1 cellular context compared by ENCODE assay signal in the genomic region with DNA sequence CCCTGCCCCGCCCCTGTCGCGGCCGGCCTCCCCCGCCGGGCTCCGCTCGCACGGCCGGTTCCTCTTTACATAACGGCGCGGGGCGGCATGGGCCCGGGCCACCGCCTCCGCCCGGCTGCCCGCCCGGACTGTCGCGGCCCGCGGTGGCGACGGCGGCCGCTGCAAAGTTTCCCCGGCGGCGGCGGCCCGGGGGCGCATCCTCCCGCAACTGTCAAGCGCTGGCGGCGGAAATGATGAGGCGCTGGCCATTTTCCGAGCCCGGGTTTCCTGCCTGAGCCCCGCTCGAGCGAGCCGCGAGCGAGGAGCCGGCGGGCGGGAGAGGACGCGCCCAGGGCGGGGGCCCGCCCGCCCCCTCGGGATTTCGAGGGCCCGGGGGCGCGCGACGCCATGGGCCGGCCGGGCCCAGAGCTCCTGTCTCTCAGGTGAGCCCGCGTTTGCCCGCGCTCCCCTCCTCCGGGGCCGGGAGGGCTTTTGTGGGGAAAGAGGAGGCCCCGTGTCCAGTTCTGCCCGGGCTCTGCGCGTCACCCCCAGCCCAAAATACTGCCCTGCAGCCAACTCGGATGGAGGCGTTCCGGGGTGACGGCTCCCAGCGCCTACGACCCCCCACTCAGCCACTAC.
TF ChIP-seq lines count a peak whose summit lies in the region.

A gene (plus strand): TSS at position 68 of the 618 bp plus-strand sequence. CDS start 12,223 bp downstream, outside the sequence.

TF ChIP-seq in H1, 55 proteins besides CTCF, POLR2A, EP300 and RAD21 (continued from another document):
- TF ChIP-seq, protein P1, sequence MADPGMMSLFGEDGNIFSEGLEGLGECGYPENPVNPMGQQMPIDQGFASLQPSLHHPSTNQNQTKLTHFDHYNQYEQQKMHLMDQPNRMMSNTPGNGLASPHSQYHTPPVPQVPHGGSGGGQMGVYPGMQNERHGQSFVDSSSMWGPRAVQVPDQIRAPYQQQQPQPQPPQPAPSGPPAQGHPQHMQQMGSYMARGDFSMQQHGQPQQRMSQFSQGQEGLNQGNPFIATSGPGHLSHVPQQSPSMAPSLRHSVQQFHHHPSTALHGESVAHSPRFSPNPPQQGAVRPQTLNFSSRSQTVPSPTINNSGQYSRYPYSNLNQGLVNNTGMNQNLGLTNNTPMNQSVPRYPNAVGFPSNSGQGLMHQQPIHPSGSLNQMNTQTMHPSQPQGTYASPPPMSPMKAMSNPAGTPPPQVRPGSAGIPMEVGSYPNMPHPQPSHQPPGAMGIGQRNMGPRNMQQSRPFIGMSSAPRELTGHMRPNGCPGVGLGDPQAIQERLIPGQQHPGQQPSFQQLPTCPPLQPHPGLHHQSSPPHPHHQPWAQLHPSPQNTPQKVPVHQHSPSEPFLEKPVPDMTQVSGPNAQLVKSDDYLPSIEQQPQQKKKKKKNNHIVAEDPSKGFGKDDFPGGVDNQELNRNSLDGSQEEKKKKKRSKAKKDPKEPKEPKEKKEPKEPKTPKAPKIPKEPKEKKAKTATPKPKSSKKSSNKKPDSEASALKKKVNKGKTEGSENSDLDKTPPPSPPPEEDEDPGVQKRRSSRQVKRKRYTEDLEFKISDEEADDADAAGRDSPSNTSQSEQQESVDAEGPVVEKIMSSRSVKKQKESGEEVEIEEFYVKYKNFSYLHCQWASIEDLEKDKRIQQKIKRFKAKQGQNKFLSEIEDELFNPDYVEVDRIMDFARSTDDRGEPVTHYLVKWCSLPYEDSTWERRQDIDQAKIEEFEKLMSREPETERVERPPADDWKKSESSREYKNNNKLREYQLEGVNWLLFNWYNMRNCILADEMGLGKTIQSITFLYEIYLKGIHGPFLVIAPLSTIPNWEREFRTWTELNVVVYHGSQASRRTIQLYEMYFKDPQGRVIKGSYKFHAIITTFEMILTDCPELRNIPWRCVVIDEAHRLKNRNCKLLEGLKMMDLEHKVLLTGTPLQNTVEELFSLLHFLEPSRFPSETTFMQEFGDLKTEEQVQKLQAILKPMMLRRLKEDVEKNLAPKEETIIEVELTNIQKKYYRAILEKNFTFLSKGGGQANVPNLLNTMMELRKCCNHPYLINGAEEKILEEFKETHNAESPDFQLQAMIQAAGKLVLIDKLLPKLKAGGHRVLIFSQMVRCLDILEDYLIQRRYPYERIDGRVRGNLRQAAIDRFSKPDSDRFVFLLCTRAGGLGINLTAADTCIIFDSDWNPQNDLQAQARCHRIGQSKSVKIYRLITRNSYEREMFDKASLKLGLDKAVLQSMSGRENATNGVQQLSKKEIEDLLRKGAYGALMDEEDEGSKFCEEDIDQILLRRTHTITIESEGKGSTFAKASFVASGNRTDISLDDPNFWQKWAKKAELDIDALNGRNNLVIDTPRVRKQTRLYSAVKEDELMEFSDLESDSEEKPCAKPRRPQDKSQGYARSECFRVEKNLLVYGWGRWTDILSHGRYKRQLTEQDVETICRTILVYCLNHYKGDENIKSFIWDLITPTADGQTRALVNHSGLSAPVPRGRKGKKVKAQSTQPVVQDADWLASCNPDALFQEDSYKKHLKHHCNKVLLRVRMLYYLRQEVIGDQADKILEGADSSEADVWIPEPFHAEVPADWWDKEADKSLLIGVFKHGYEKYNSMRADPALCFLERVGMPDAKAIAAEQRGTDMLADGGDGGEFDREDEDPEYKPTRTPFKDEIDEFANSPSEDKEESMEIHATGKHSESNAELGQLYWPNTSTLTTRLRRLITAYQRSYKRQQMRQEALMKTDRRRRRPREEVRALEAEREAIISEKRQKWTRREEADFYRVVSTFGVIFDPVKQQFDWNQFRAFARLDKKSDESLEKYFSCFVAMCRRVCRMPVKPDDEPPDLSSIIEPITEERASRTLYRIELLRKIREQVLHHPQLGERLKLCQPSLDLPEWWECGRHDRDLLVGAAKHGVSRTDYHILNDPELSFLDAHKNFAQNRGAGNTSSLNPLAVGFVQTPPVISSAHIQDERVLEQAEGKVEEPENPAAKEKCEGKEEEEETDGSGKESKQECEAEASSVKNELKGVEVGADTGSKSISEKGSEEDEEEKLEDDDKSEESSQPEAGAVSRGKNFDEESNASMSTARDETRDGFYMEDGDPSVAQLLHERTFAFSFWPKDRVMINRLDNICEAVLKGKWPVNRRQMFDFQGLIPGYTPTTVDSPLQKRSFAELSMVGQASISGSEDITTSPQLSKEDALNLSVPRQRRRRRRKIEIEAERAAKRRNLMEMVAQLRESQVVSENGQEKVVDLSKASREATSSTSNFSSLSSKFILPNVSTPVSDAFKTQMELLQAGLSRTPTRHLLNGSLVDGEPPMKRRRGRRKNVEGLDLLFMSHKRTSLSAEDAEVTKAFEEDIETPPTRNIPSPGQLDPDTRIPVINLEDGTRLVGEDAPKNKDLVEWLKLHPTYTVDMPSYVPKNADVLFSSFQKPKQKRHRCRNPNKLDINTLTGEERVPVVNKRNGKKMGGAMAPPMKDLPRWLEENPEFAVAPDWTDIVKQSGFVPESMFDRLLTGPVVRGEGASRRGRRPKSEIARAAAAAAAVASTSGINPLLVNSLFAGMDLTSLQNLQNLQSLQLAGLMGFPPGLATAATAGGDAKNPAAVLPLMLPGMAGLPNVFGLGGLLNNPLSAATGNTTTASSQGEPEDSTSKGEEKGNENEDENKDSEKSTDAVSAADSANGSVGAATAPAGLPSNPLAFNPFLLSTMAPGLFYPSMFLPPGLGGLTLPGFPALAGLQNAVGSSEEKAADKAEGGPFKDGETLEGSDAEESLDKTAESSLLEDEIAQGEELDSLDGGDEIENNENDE (IDR thresholded peaks at IDR 0.05; ENCODE audit: insufficient replicate concordance, low read length), result no peak
- TF ChIP-seq SRF (IDR thresholded peaks at IDR 0.05; ENCODE audit: low read depth, low read length) (no peak), KDM5A (IDR thresholded peaks at IDR 0.05; ENCODE audit: low read length) (no peak), NRF1 (IDR thresholded peaks at IDR 0.05; ENCODE audit: low read depth, low read length) (no peak), SIN3A (conservative IDR thresholded peaks at IDR 0.05 in 1 of 2, IDR thresholded peaks at IDR 0.05 in 1 of 2; ENCODE audit: low read depth in 1 of 2, low read length in 2 of 2) (peak; percentile 22 to 69; a peak in 2 of 4 replicates), TAF7 (optimal IDR thresholded peaks at IDR 0.05; ENCODE audit: borderline replicate concordance, low read depth, low read length) (no peak), CHD1 (IDR thresholded peaks at IDR 0.05; ENCODE audit: low read depth, low read length) (no peak), SIX5 (IDR thresholded peaks at IDR 0.05; ENCODE audit: low read depth, low read length) (no peak), CREB1 (IDR thresholded peaks at IDR 0.05) (no peak), CHD2 (IDR thresholded peaks at IDR 0.05; ENCODE audit: low read length) (no peak), CTBP2 (IDR thresholded peaks at IDR 0.05; ENCODE audit: borderline replicate concordance, insufficient read depth, insufficient read length, low read length) (no peak), PHF8 (conservative IDR thresholded peaks at IDR 0.05; ENCODE audit: low read depth, low read length) (peak; percentile 55; the same call in 1 of the 2 replicates)
